ENCODE assay signal across 9 cellular contexts in the genomic region with DNA sequence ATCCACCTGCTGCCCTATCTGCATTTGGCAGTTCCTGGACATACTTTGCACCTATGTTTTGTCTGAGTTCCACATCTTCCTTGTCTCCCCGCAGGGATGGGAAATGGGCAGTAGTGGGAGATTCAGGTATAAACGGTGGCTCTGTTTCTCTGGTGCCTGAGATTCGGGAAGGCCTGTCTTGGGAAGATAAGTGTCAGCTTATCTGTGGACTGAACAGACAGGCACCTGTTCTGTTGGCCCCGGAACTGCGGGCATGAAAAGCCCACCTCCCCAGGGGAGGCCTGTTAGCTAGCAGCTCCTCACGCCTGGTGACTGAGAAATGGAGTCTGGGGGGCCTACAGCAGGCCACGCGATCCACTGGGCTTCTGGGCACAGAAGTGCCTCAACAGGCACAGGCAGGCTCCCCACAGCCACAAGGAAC. TPM values are rescaled to one million over a fixed set of nuclear protein-coding genes. Genes with fewer than 3 reads are reported as not detected.
DNase-seq lines count a peak whose midpoint lies in the region; ATAC-seq and TF ChIP-seq lines count a peak whose summit lies in the region.
"Had no signal": no experiment of that assay in that cellular context is flagged by ENCODE, and none has a peak within 500 bp of the region (broad histone marks: within the 10 kb centered on the region; RNA-seq: fewer than 3 reads in every experiment).

No MANE protein-coding gene starts in this region.

- peak overlapping the region; percentile 28 for H3K4me3 Mint-ChIP-seq in activated CD4-positive, alpha-beta T cell treated with anti-CD3 and anti-CD28 coated beads, Interleukin-2, amount 10 ng/mL, durations not matched to agents 24 days and 14 days
- H3K4me3 Mint-ChIP-seq in activated naive CD8-positive, alpha-beta T cell treated with anti-CD3 and anti-CD28 coated beads, Interleukin-2, amount 10 ng/mL, durations not matched to agents 7 days and 5 days, result no peak overlapping the region

- no peaks in the 10 kb centered on the region for H3K27me3 Mint-ChIP-seq in activated CD4-positive, alpha-beta T cell treated with anti-CD3 and anti-CD28 coated beads, Interleukin-2, amount 10 ng/mL, durations not matched to agents 24 days and 14 days
- no peaks in the 10 kb centered on the region for H3K27me3 Mint-ChIP-seq in activated naive CD8-positive, alpha-beta T cell treated with anti-CD3 and anti-CD28 coated beads, Interleukin-2, amount 10 ng/mL, durations not matched to agents 7 days and 5 days

- WGBS in right lobe of liver (ENCODE audit: insufficient coverage, low coverage, low lambda C conversion rate, missing lambda C conversion rate), result 54% methylated on average over 3 of the region's 8 CpGs
- WGBS in thymus, result 83% methylated on average over 8 of the region's 8 CpGs

- peaks cover 68% of the 10 kb centered on the region for H3K36me3 Mint-ChIP-seq in activated CD4-positive, alpha-beta T cell treated with anti-CD3 and anti-CD28 coated beads, Interleukin-2, amount 10 ng/mL, durations not matched to agents 24 days and 14 days (ENCODE audit: low read depth)
- peaks cover 21% of the 10 kb centered on the region for H3K36me3 Mint-ChIP-seq in activated naive CD8-positive, alpha-beta T cell treated with anti-CD3 and anti-CD28 coated beads, Interleukin-2, amount 10 ng/mL, durations not matched to agents 7 days and 5 days

- peak; percentile 3 for ATAC-seq in activated naive CD8-positive, alpha-beta T cell treated with anti-CD3 and anti-CD28 coated beads, Interleukin-2, amount 10 ng/mL, durations not matched to agents 7 days and 5 days (ENCODE audit: low read depth)
- ATAC-seq in right lobe of liver (no peak), HG02938 (IDR thresholded peaks at IDR 0.05; ENCODE audit: unreplicated experiment) (no peak), GM21360 (IDR thresholded peaks at IDR 0.05; ENCODE audit: unreplicated experiment) (no peak)

- peak overlapping the region; percentile 94 for H3K27ac Mint-ChIP-seq in activated CD4-positive, alpha-beta T cell treated with anti-CD3 and anti-CD28 coated beads, Interleukin-2, amount 10 ng/mL, durations not matched to agents 24 days and 14 days
- peak overlapping the region; percentile 51 for H3K27ac Mint-ChIP-seq in activated naive CD8-positive, alpha-beta T cell treated with anti-CD3 and anti-CD28 coated beads, Interleukin-2, amount 10 ng/mL, durations not matched to agents 7 days and 5 days

- H3K4me1 ChIP-seq in right lobe of liver (peaks cover 2 to 23% (median 12%) of the 10 kb centered on the region in 4 donors), thymus (ENCODE audit: control insufficient read depth, insufficient read depth, low read length) (peaks cover 26% of the 10 kb centered on the region)

- H3K4me3 ChIP-seq in right lobe of liver (no peak overlapping the region), thymus (ENCODE audit: low read length) (no peak overlapping the region)

- H3K9me3 Mint-ChIP-seq in activated CD4-positive, alpha-beta T cell treated with anti-CD3 and anti-CD28 coated beads, Interleukin-2, amount 10 ng/mL, durations not matched to agents 24 days and 14 days, result no peaks in the 10 kb centered on the region
- H3K9me3 Mint-ChIP-seq in activated naive CD8-positive, alpha-beta T cell treated with anti-CD3 and anti-CD28 coated beads, Interleukin-2, amount 10 ng/mL, durations not matched to agents 7 days and 5 days, result no peaks in the 10 kb centered on the region

- intact Hi-C loops in activated CD4-positive, alpha-beta T cell treated with anti-CD3 and anti-CD28 coated beads, Interleukin-2, amount 10 ng/mL, durations not matched to agents 24 days and 14 days (cut with micrococcal nuclease), result loop anchor here (1.0 to 2.0 kb wide), 3 partner anchors 20 to 50 kb away; a partner anchor contains a TSS
- intact Hi-C loops in right lobe of liver (cut with DNase I), result no loop called here

- H3K36me3 ChIP-seq in right lobe of liver (peaks cover 6 to 38% (median 25%) of the 10 kb centered on the region in 4 donors), thymus (ENCODE audit: control insufficient read depth, insufficient read depth) (peaks cover 52% of the 10 kb centered on the region)

- peak; percentile 56 for DNase-seq in activated CD4-positive, alpha-beta T cell treated with anti-CD3 and anti-CD28 coated beads, Interleukin-2, amount 10 ng/mL, durations not matched to agents 24 days and 14 days
- DNase-seq in activated CD4-positive, alpha-beta T cell treated with anti-CD3 and anti-CD28 coated beads for 48 hours, result no peak
- peak; percentile 32 for DNase-seq in activated naive CD8-positive, alpha-beta T cell treated with anti-CD3 and anti-CD28 coated beads, Interleukin-2, amount 10 ng/mL, durations not matched to agents 7 days and 5 days
- DNase-seq in right lobe of liver (peak in 1 of 3 donors; percentile 58), kidney tubule cell (ENCODE audit: low spot score) (no peak)

- no peaks in the 10 kb centered on the region for H3K27me3 ChIP-seq in right lobe of liver
- no peaks in the 10 kb centered on the region for H3K27me3 ChIP-seq in thymus (ENCODE audit: control insufficient read depth, insufficient read depth)

- POLR2A ChIA-PET in activated naive CD8-positive, alpha-beta T cell treated with anti-CD3 and anti-CD28 coated beads, Interleukin-2, amount 10 ng/mL, durations not matched to agents 7 days and 5 days (lab: Charles Lee), result interaction anchor here (1.0 to 13.5 kb wide), 5 partner anchors 20 to 143 kb away, joined by 3 to 1055 read pairs (median 6); a partner anchor contains a TSS

- no peaks in the 10 kb centered on the region for H3K9me3 ChIP-seq in right lobe of liver
- no peaks in the 10 kb centered on the region for H3K9me3 ChIP-seq in thymus (ENCODE audit: control insufficient read depth)

- H3K4me1 Mint-ChIP-seq in activated CD4-positive, alpha-beta T cell treated with anti-CD3 and anti-CD28 coated beads, Interleukin-2, amount 10 ng/mL, durations not matched to agents 24 days and 14 days, result peaks cover 50% of the 10 kb centered on the region
- peaks cover 46% of the 10 kb centered on the region for H3K4me1 Mint-ChIP-seq in activated naive CD8-positive, alpha-beta T cell treated with anti-CD3 and anti-CD28 coated beads, Interleukin-2, amount 10 ng/mL, durations not matched to agents 7 days and 5 days

- H3K27ac ChIP-seq in right lobe of liver, result peak overlapping the region; percentile 11 to 44 (median 41)
- peak overlapping the region; percentile 64 for H3K27ac ChIP-seq in thymus (ENCODE audit: low read depth)

- no peak for TF ChIP-seq CTCF in right lobe of liver (IDR thresholded peaks at IDR 0.05)

- no peak for TF ChIP-seq POLR2A in right lobe of liver (IDR thresholded peaks at IDR 0.05)

RNA-seq across cellular contexts. Expression of a gene that starts 5.8 kb away (rescaled TPM):
- 474 and 487 TPM in 2 replicates for total RNA-seq in activated CD4-positive, alpha-beta T cell treated with anti-CD3 and anti-CD28 coated beads, Interleukin-2, amount 10 ng/mL, durations not matched to agents 24 days and 14 days
- 100 to 1,000 TPM; 175 to 189 TPM for total RNA-seq in activated naive CD8-positive, alpha-beta T cell treated with anti-CD3 and anti-CD28 coated beads, Interleukin-2, amount 10 ng/mL, durations not matched to agents 7 days and 5 days
- 100 to 1,000 TPM in 4 of 6 experiments, 10 to 100 TPM in 2; 95.5 to 215 (median 122) TPM for total RNA-seq in right lobe of liver
- polyA plus RNA-seq in thymus, result 149 TPM

RNA-seq across cellular contexts. Expression of a gene that starts 6.1 kb away (rescaled TPM):
- total RNA-seq in activated CD4-positive, alpha-beta T cell treated with anti-CD3 and anti-CD28 coated beads, Interleukin-2, amount 10 ng/mL, durations not matched to agents 24 days and 14 days, result 129 and 131 TPM in 2 replicates
- total RNA-seq in activated naive CD8-positive, alpha-beta T cell treated with anti-CD3 and anti-CD28 coated beads, Interleukin-2, amount 10 ng/mL, durations not matched to agents 7 days and 5 days, result 10 to 100 TPM; 50.0 to 55.7 TPM
- 10 to 100 TPM; 13.2 to 28.1 (median 18.9) TPM for total RNA-seq in right lobe of liver
- 27.6 TPM for polyA plus RNA-seq in thymus

RNA-seq across cellular contexts. Expression of a gene that starts 13.5 kb away (rescaled TPM):
- 349 and 355 TPM in 2 replicates for total RNA-seq in activated CD4-positive, alpha-beta T cell treated with anti-CD3 and anti-CD28 coated beads, Interleukin-2, amount 10 ng/mL, durations not matched to agents 24 days and 14 days
- 100 to 1,000 TPM; 349 to 370 TPM for total RNA-seq in activated naive CD8-positive, alpha-beta T cell treated with anti-CD3 and anti-CD28 coated beads, Interleukin-2, amount 10 ng/mL, durations not matched to agents 7 days and 5 days
- total RNA-seq in right lobe of liver, result 10 to 100 TPM; 12.1 to 30.6 (median 19.4) TPM
- polyA plus RNA-seq in thymus, result 213 TPM

RNA-seq across cellular contexts. Expression of a gene that starts 20.8 kb away (rescaled TPM):
- 168 and 174 TPM in 2 replicates for total RNA-seq in activated CD4-positive, alpha-beta T cell treated with anti-CD3 and anti-CD28 coated beads, Interleukin-2, amount 10 ng/mL, durations not matched to agents 24 days and 14 days
- 100 to 1,000 TPM; 210 to 217 TPM for total RNA-seq in activated naive CD8-positive, alpha-beta T cell treated with anti-CD3 and anti-CD28 coated beads, Interleukin-2, amount 10 ng/mL, durations not matched to agents 7 days and 5 days
- total RNA-seq in right lobe of liver, result 100 to 1,000 TPM in 2 of 6 experiments, 10 to 100 TPM in 4; 47.6 to 189 (median 70.5) TPM
- polyA plus RNA-seq in thymus, result 421 TPM

RNA-seq across cellular contexts. Expression of a gene that starts 21.0 kb away (rescaled TPM):
- total RNA-seq in activated CD4-positive, alpha-beta T cell treated with anti-CD3 and anti-CD28 coated beads, Interleukin-2, amount 10 ng/mL, durations not matched to agents 24 days and 14 days, result not detected in 2 replicates
- not detected for total RNA-seq in activated naive CD8-positive, alpha-beta T cell treated with anti-CD3 and anti-CD28 coated beads, Interleukin-2, amount 10 ng/mL, durations not matched to agents 7 days and 5 days
- total RNA-seq in right lobe of liver, result not detected
- not detected for polyA plus RNA-seq in thymus
- total RNA-seq: aorta had no signal
- polyA plus RNA-seq: aorta had no signal

Comparison
In these comparisons a context has a peak if more than half of its experiments do, and no peak if none do; other contexts are left out.
1. DNase-seq: peak in activated CD4-positive, alpha-beta T cell treated with anti-CD3 and anti-CD28 coated beads, Interleukin-2, amount 10 ng/mL, durations not matched to agents 24 days and 14 days (single experiment) and activated naive CD8-positive, alpha-beta T cell treated with anti-CD3 and anti-CD28 coated beads, Interleukin-2, amount 10 ng/mL, durations not matched to agents 7 days and 5 days (single experiment); none in activated CD4-positive, alpha-beta T cell treated with anti-CD3 and anti-CD28 coated beads for 48 hours (single experiment) and kidney tubule cell (single experiment).
2. RNA of a gene that starts 13.5 kb away (total RNA-seq): 349 to 370 TPM in activated naive CD8-positive, alpha-beta T cell treated with anti-CD3 and anti-CD28 coated beads, Interleukin-2, amount 10 ng/mL, durations not matched to agents 7 days and 5 days and 349 to 355 TPM in activated CD4-positive, alpha-beta T cell treated with anti-CD3 and anti-CD28 coated beads, Interleukin-2, amount 10 ng/mL, durations not matched to agents 24 days and 14 days; 12.1 to 30.6 TPM in right lobe of liver; every median in the first group is over 10 times any median in the second.